Comparison of ENCODE assay signal across 23 cellular contexts in the genomic region with DNA sequence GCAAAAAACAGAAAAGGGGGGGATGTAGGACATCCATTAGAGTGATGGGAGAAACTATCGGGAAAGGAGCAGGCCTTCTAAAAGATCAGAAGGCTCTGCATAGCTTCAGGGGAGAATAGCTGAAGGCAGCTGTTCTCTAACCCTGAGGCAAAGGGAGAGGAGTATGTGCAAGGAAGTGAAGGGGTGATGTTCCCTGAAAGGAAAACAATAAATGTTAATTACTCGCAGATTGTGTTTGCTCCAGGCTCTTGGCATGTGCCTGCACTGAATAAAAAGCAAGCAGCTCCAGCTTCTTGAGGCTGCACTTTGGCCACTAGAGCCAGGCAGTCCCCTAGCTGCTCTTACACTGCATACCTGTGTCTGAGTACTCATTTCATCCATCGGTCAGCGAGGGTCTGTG. TPM values are rescaled to one million over a fixed set of nuclear protein-coding genes. Genes with fewer than 3 reads are reported as not detected.
DNase-seq lines count a peak whose midpoint lies in the region; ATAC-seq, FAIRE-seq and TF ChIP-seq lines count a peak whose summit lies in the region.
"Had no signal": no experiment of that assay in that cellular context is flagged by ENCODE, and none has a peak within 500 bp of the region (broad histone marks: within the 10 kb centered on the region; RNA-seq: fewer than 3 reads in every experiment).

No MANE protein-coding gene starts in this region.

- FAIRE-seq in GM12891 (lab: Jason Lieb, UNC) = peak; percentile 38
- FAIRE-seq: A204.1, GM12878, GM18507 had no signal

- ATAC-seq in activated CD4-positive, CD25-positive, alpha-beta regulatory T cell treated with anti-CD3 and anti-CD28 coated beads, Interleukin-2, amount 50 U/mL, for 24 hours = no peak
- ATAC-seq: CD8-positive, alpha-beta T cell; GM12878; GM23338; HCT116 had no signal

- no peak for TF ChIP-seq POLR2A in GM12891 (IDR thresholded peaks at IDR 0.05; ENCODE audit: low read depth, low read length)

- H3K9ac ChIP-seq in SK-N-MC (ENCODE audit: insufficient read length) = no peak overlapping the region

- H3K36me3 ChIP-seq in SK-N-MC (ENCODE audit: insufficient read depth, low read length) = no peaks in the 10 kb centered on the region

- no peak overlapping the region for H3K27ac ChIP-seq in SK-N-MC
- H3K27ac ChIP-seq: 22Rv1 had no signal

- no peaks in the 10 kb centered on the region for H3K9me3 ChIP-seq in SK-N-MC (ENCODE audit: low read depth, low read length)
- H3K9me3 ChIP-seq: Caco-2 had no signal

- no peak for TF ChIP-seq CTCF in AG09309 (IDR thresholded peaks at IDR 0.05; ENCODE audit: control insufficient read depth, insufficient read depth, low read depth, low read length, missing control alignments)

- DNase-seq in AG09309 (ENCODE audit: low read depth) (peak; percentile 17), GM12891 (ENCODE audit: insufficient read length, low spot score) (no peak), SK-N-MC (ENCODE audit: low read depth, low spot score) (peak; percentile 2), fibroblast of gingiva (ENCODE audit: low read depth) (peak; percentile 20), CD1c-positive myeloid dendritic cell (ENCODE audit: extremely low spot score) (no peak)
- DNase-seq in stimulated activated CD4-positive, alpha-beta T cell treated with anti-CD3 and anti-CD28 coated beads, Interleukin-4, amount 100 ng/mL, for 4 hours = no peak
- no peak for DNase-seq in stimulated activated CD4-positive, alpha-beta T cell treated with anti-CD3 and anti-CD28 coated beads, Interleukin-12 subunit alpha, Interleukin-12 subunit beta, amount 100 ng/mL, for 4 hours
- DNase-seq: C1 segment of cervical spinal cord; Caco-2; CD4-positive, CD25-positive, alpha-beta regulatory T cell; CD8-positive, alpha-beta T cell; DMS153; DND-41; EL; GDM1; H9 had no signal

- H3K4me3 ChIP-seq in AG09309 (ENCODE audit: control insufficient read depth, low read depth, low read length) (no peak overlapping the region), SK-N-MC (peak overlapping the region; percentile 20; the same call in 1 of the 2 replicates)
- H3K4me3 ChIP-seq: GM12878, GM23338 had no signal

TF ChIP-seq in GM12891, 5 proteins besides CTCF, POLR2A, EP300 and RAD21:
- TF ChIP-seq SPI1 (IDR thresholded peaks at IDR 0.05; ENCODE audit: low read depth, low read length) (no peak), PAX5 (IDR thresholded peaks at IDR 0.05; ENCODE audit: insufficient read depth, low read length, severe bottlenecking) (no peak), TAF1 (IDR thresholded peaks at IDR 0.05; ENCODE audit: low read depth, low read length) (no peak), POU2F2 (IDR thresholded peaks at IDR 0.05; ENCODE audit: low read depth, low read length) (no peak), POLR2AphosphoS5 (IDR thresholded peaks at IDR 0.05; ENCODE audit: low read depth, low read length) (no peak)

RNA-seq across cellular contexts. Expression of gene STARD3NL, which starts 14.4 kb away (rescaled TPM):
- polyA plus RNA-seq in GM12891 (2012; ENCODE audit: low read depth, missing spikeins) = 50.1 TPM

Comparison
In these comparisons a context has a peak if more than half of its experiments do, and no peak if none do; other contexts are left out.
1. DNase-seq: peak in AG09309 (single experiment), SK-N-MC (single experiment) and fibroblast of gingiva (single experiment); none in GM12891 (single experiment), stimulated activated CD4-positive, alpha-beta T cell treated with anti-CD3 and anti-CD28 coated beads, Interleukin-4, amount 100 ng/mL, for 4 hours (0 of 2), CD1c-positive myeloid dendritic cell (single experiment) and stimulated activated CD4-positive, alpha-beta T cell treated with anti-CD3 and anti-CD28 coated beads, Interleukin-12 subunit alpha, Interleukin-12 subunit beta, amount 100 ng/mL, for 4 hours (single experiment).